8 cellular contexts compared by ENCODE assay signal in genomic region chr14:22982477-22983245, GRCh38. TPM values are rescaled to one million over a fixed set of nuclear protein-coding genes. Genes with fewer than 3 reads are reported as not detected.
DNase-seq lines count a peak whose midpoint lies in the region; ATAC-seq and TF ChIP-seq lines count a peak whose summit lies in the region.

AJUBA (minus strand) TSS chr14:22982551; CDS start chr14:22982266, 285 bp downstream.

- peaks cover 11% of the 10 kb centered on the region for H3K4me1 ChIP-seq in NT2/D1 (ENCODE audit: insufficient read depth, insufficient read length)
- peaks cover 26% of the 10 kb centered on the region for H3K4me1 ChIP-seq in mucosa of descending colon (ENCODE audit: low read depth)

- H3K9ac ChIP-seq in NT2/D1 (ENCODE audit: insufficient read length, low read depth): peak within 1 kb of the TSS; percentile 3

- peak; percentile 12 for TF ChIP-seq CTCF in epithelial cell of proximal tubule (conservative IDR thresholded peaks at IDR 0.05; ENCODE audit: low read depth, low read length)
- no peak for TF ChIP-seq CTCF in mucosa of descending colon (IDR thresholded peaks at IDR 0.05)

- DNase-seq in COR-L47 (lab: John Stamatoyannopoulos, UW) (peak; percentile 46), NT2/D1 (ENCODE audit: low read depth, low spot score) (no peak), activated T-cell treated with anti-CD3 and anti-CD28 coated beads for 24 hours (ENCODE audit: low read depth) (peak; percentile 73), epithelial cell of proximal tubule (ENCODE audit: low read depth) (no peak), mucosa of descending colon (peak; percentile 87 to 92 (median 91))
- DNase-seq in stimulated activated CD8-positive, alpha-beta memory T cell treated with anti-CD3 and anti-CD28 coated beads, Interleukin-2, amount 100 ng/mL, for 1 hour (ENCODE audit: low read depth in 2 of 2): peak; percentile 33 to 52

- H3K4me3 ChIP-seq in NT2/D1 (ENCODE audit: insufficient read length, low read depth) (no peak within 1 kb of the TSS), epithelial cell of proximal tubule (ENCODE audit: low read depth, low read length) (peak within 1 kb of the TSS; percentile 93), mucosa of descending colon (peak within 1 kb of the TSS; percentile 26)

- ATAC-seq in HG02588 (IDR thresholded peaks at IDR 0.05; ENCODE audit: unreplicated experiment): peak; percentile 43
- peak; percentile 75 for ATAC-seq in mucosa of descending colon
- ATAC-seq in HG03095 (IDR thresholded peaks at IDR 0.05; ENCODE audit: unreplicated experiment): no peak

- H3K9me3 ChIP-seq in NT2/D1 (ENCODE audit: insufficient read depth, low read length) (no peaks in the 10 kb centered on the region), mucosa of descending colon (no peaks in the 10 kb centered on the region)

- intact Hi-C loops in mucosa of descending colon (cut with DNase I, micrococcal nuclease): no loop called here

- H3K36me3 ChIP-seq in NT2/D1 (ENCODE audit: insufficient read depth, insufficient read length, low read length): peaks cover 4% of the 10 kb centered on the region
- H3K36me3 ChIP-seq in mucosa of descending colon (ENCODE audit: low read depth): no peaks in the 10 kb centered on the region

- no peaks in the 10 kb centered on the region for H3K27me3 ChIP-seq in NT2/D1 (ENCODE audit: insufficient read depth, insufficient read length)

RNA-seq across cellular contexts. Expression of gene AJUBA, which starts in this region (rescaled TPM):
- total RNA-seq in epithelial cell of proximal tubule: 63.2 and 105 TPM in 2 replicates
- 1 to 10 TPM; 1.5 to 4.7 (median 2.3) TPM for total RNA-seq in mucosa of descending colon

Comparison
In these comparisons a context has a peak if more than half of its experiments do, and no peak if none do; other contexts are left out.
1. RNA of gene AJUBA (total RNA-seq): 63.2 to 105 TPM in epithelial cell of proximal tubule; 1.5 to 4.7 TPM in mucosa of descending colon; every median in the first group is over 10 times any median in the second.
2. DNase-seq: peak in COR-L47 (single experiment), activated T-cell treated with anti-CD3 and anti-CD28 coated beads for 24 hours (single experiment), mucosa of descending colon (3 of 3) and stimulated activated CD8-positive, alpha-beta memory T cell treated with anti-CD3 and anti-CD28 coated beads, Interleukin-2, amount 100 ng/mL, for 1 hour (2 of 2); none in NT2/D1 (single experiment) and epithelial cell of proximal tubule (single experiment).